ENCODE assay signal across 15 cellular contexts in genomic region chr4:53459548-53459947, GRCh38.
A peak's percentile ranks its signal among the peaks of the same experiment; 100 is the strongest.
DNase-seq lines count a peak whose midpoint lies in the region; ATAC-seq and TF ChIP-seq lines count a peak whose summit lies in the region.
"Had no signal": no experiment of that assay in that cellular context is flagged by ENCODE, and none has a peak within 500 bp of the region (broad histone marks: within the 10 kb centered on the region; RNA-seq: fewer than 3 reads in every experiment).

No MANE protein-coding gene starts in this region.

- H3K36me3 ChIP-seq in brain microvascular endothelial cell (replicated peaks), result peaks cover 5% of the 10 kb centered on the region

- ATAC-seq in left colon (peak; percentile 49), HG03565 (IDR thresholded peaks at IDR 0.05; ENCODE audit: unreplicated experiment) (no peak), GM19035 (IDR thresholded peaks at IDR 0.05; ENCODE audit: unreplicated experiment) (no peak)
- no peak for ATAC-seq in stimulated activated naive B cell treated with anti-CD40 and anti-IgM and Interleukin-4, amounts not matched to agents 10 μg/mL and 1 μg/mL and 100 μg/mL, for 72 hours (replicated peaks)

- intact Hi-C loops in left colon (cut with DNase I, micrococcal nuclease), result no loop called here

- H3K27ac ChIP-seq in brain microvascular endothelial cell, result no peak overlapping the region
- H3K27ac ChIP-seq: C4-2B, RWPE1 had no signal

- no peaks in the 10 kb centered on the region for H3K9me3 Mint-ChIP-seq in stimulated activated naive B cell treated with anti-CD40 and anti-IgM and Interleukin-4, amounts not matched to agents 10 μg/mL and 1 μg/mL and 100 μg/mL, for 72 hours
- H3K9me3 Mint-ChIP-seq: naive B cell had no signal

- no peak overlapping the region for H3K4me3 Mint-ChIP-seq in stimulated activated naive B cell treated with anti-CD40 and anti-IgM and Interleukin-4, amounts not matched to agents 10 μg/mL and 1 μg/mL and 100 μg/mL, for 72 hours
- H3K4me3 Mint-ChIP-seq: naive B cell had no signal

- no peaks in the 10 kb centered on the region for H3K27me3 Mint-ChIP-seq in stimulated activated naive B cell treated with anti-CD40 and anti-IgM and Interleukin-4, amounts not matched to agents 10 μg/mL and 1 μg/mL and 100 μg/mL, for 72 hours
- H3K27me3 Mint-ChIP-seq: naive B cell had no signal

- in situ Hi-C loops in brain microvascular endothelial cell (cut with HindIII; ENCODE audit: low pct_ligation_motif_present, low sequenced_read_pairs), result no loop called here

- DNase-seq in AG20443 (ENCODE audit: low spot score) (peak; percentile 12), HT-29 (ENCODE audit: low spot score) (peak; percentile 43), brain microvascular endothelial cell (peak; percentile 48), left colon (no peak), NAMALWA (ENCODE audit: low spot score) (no peak)
- no peak for DNase-seq in stimulated activated naive B cell treated with anti-CD40 and anti-IgM and Interleukin-4, amounts not matched to agents 10 μg/mL and 1 μg/mL and 100 μg/mL, for 72 hours
- DNase-seq: activated CD4-positive, alpha-beta T cell treated with anti-CD3 and anti-CD28 coated beads, Interleukin-2, amount 50 U/mL, for 48 hours; activated naive CD4-positive, alpha-beta T cell; naive B cell; NCI-H2227 treated with DMSO at 0.1 percent for 48 hours; substantia nigra had no signal

- no peak for TF ChIP-seq CTCF in brain microvascular endothelial cell (IDR thresholded peaks at IDR 0.05; ENCODE audit: low read depth, low read length, missing control alignments)

- no peaks in the 10 kb centered on the region for H3K27me3 ChIP-seq in brain microvascular endothelial cell (replicated peaks)

- no peak overlapping the region for H3K27ac Mint-ChIP-seq in stimulated activated naive B cell treated with anti-CD40 and anti-IgM and Interleukin-4, amounts not matched to agents 10 μg/mL and 1 μg/mL and 100 μg/mL, for 72 hours
- H3K27ac Mint-ChIP-seq: naive B cell had no signal

- H3K4me1 Mint-ChIP-seq in stimulated activated naive B cell treated with anti-CD40 and anti-IgM and Interleukin-4, amounts not matched to agents 10 μg/mL and 1 μg/mL and 100 μg/mL, for 72 hours, result no peaks in the 10 kb centered on the region

- H3K36me3 Mint-ChIP-seq in stimulated activated naive B cell treated with anti-CD40 and anti-IgM and Interleukin-4, amounts not matched to agents 10 μg/mL and 1 μg/mL and 100 μg/mL, for 72 hours, result peaks cover 24 to 36% of the 10 kb centered on the region in 2 donors

- H3K4me3 ChIP-seq in brain microvascular endothelial cell (ENCODE audit: low read depth, low read length), result no peak overlapping the region

Comparison
In these comparisons a context has a peak if more than half of its experiments do, and no peak if none do; other contexts are left out.
1. DNase-seq: peak in AG20443 (single experiment), HT-29 (single experiment) and brain microvascular endothelial cell (single experiment); none in left colon (0 of 2), stimulated activated naive B cell treated with anti-CD40 and anti-IgM and Interleukin-4, amounts not matched to agents 10 μg/mL and 1 μg/mL and 100 μg/mL, for 72 hours (single experiment) and NAMALWA (single experiment).